1 cellular context compared by ENCODE assay signal in the genomic region with DNA sequence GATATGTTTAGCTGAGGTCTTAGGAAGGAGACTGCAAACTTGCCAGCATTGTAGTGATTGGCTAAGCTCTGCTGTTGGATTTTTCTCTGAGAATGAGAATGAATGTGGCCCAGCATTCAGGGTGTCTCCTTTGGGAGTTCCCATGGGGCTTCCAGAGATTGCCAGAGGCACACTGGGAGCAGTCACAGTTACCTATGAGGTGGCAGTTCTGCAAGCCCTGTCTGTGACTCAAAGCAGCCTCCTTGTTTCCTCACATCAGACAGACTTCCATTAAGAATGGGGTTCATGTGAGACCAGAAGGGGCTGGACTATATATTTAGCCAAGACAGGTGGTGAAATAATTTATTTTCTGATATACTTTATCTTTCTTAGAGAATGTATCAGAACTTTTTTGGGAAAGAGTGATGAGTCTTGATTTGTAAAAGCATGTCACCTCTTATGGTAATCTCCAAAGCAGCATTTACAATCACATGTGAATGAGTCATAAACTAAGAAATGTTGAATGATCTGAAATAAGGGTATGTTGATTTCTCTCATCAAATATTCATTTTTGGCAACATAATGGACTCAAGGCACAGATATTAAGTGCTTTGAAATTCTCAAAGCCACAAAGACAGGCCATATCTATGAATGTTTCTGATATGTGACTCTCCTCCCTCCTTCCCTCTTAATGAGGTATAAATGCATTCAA.
TF ChIP-seq lines count a peak whose summit lies in the region.

No MANE protein-coding gene starts in this region.

TF ChIP-seq in A549, 52 proteins besides CTCF, POLR2A, EP300 and RAD21:
- TF ChIP-seq FOSL2 (IDR thresholded peaks at IDR 0.05) (no peak), FOSL2 (CRISPR knock-in tag; IDR thresholded peaks at IDR 0.05) (peak; percentile 40), CHD4 (IDR thresholded peaks at IDR 0.05; ENCODE audit: borderline replicate concordance) (no peak), ESRRA (IDR thresholded peaks at IDR 0.05; ENCODE audit: borderline replicate concordance, low read length) (no peak), ZFP36 (IDR thresholded peaks at IDR 0.05; ENCODE audit: borderline replicate concordance, partially characterized antibody) (no peak), KDM5A (IDR thresholded peaks at IDR 0.05) (no peak), SMC3 (IDR thresholded peaks at IDR 0.05) (no peak), SREBF2 (IDR thresholded peaks at IDR 0.05) (no peak)
